ENCODE assay signal across 26 cellular contexts in the genomic region with DNA sequence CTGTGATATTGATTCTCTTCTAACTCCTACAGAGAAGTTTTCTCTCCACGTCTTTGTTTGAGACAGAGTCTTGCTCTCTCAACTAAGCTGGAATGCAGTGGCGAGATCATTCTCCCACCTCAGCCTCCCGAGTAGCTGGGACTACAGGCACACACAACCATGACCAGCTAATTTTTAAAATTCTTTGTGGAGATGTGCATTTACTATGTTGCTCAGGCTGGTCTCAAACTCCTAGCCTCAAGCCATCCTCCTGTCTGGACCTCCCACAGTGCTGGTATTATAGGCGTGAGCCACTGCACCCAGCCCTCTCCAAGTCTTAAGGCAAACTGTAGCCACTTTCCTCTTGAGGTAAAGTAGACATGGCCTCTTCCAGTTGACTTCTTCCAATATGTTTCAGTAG.
"Had no signal": no experiment of that assay in that cellular context is flagged by ENCODE, and none has a peak within 500 bp of the region (broad histone marks: within the 10 kb centered on the region; RNA-seq: fewer than 3 reads in every experiment).

No MANE protein-coding gene starts in this region.

- H3K36me3 ChIP-seq: WERI-Rb-1 had no signal

- H3K4me3 Mint-ChIP-seq: activated CD4-positive, alpha-beta memory T cell treated with anti-CD3 and anti-CD28 coated beads, Interleukin-2, amount 10 ng/mL, durations not matched to agents 7 days and 5 days; activated CD8-positive, alpha-beta memory T cell treated with anti-CD3 and anti-CD28 coated beads, Interleukin-2, amount 10 ng/mL, durations not matched to agents 7 days and 5 days; activated naive CD4-positive, alpha-beta T cell treated with anti-CD3 and anti-CD28 coated beads, Interleukin-2, amount 10 ng/mL, durations not matched to agents 7 days and 5 days; activated naive CD8-positive, alpha-beta T cell; activated naive CD8-positive, alpha-beta T cell treated with anti-CD3 and anti-CD28 coated beads, Interleukin-2, amount 50 U/mL, for 24 hours had no signal

- H3K4me3 ChIP-seq: K562, PC-9 had no signal

- DNase-seq: activated CD4-positive, alpha-beta memory T cell treated with anti-CD3 and anti-CD28 coated beads, Interleukin-2, amount 10 ng/mL, durations not matched to agents 7 days and 5 days; activated CD4-positive, alpha-beta T cell treated with anti-CD3 and anti-CD28 coated beads for 1 hour; activated CD4-positive, alpha-beta T cell treated with anti-CD3 and anti-CD28 coated beads for 48 hours; activated CD4-positive, CD25-positive, alpha-beta regulatory T cell; activated CD8-positive, alpha-beta memory T cell treated with anti-CD3 and anti-CD28 coated beads for 24 hours; activated CD8-positive, alpha-beta memory T cell treated with anti-CD3 and anti-CD28 coated beads, Interleukin-2, amount 10 ng/mL, durations not matched to agents 7 days and 5 days; activated CD8-positive, alpha-beta memory T cell treated with anti-CD3 and anti-CD28 coated beads, Interleukin-2, amount 50 U/mL, for 48 hours; activated effector memory CD4-positive, alpha-beta T cell treated with Interleukin-2 at 50 U/mL for 16 hours; activated naive CD4-positive, alpha-beta T cell treated with anti-CD3 and anti-CD28 coated beads, Interleukin-2, amount 10 ng/mL, durations not matched to agents 7 days and 5 days; activated naive CD8-positive, alpha-beta T cell treated with anti-CD3 and anti-CD28 coated beads, Interleukin-2, amount 50 U/mL, for 24 hours; activated T-cell treated with anti-CD3 and anti-CD28 coated beads, Interleukin-2, amount 50 U/mL, for 48 hours; anterior cingulate cortex; NCI-H1092 treated with DMSO at 0.1 percent for 48 hours; NCI-H1417 treated with DMSO at 0.1 percent for 48 hours; NCI-H187 treated with DMSO at 0.1 percent for 48 hours; NCI-H2081; NCI-H345; NCI-H524 treated with DMSO at 0.1 percent for 48 hours; PC-9; SIG-M5; T1000; WERI-Rb-1 had no signal

- ATAC-seq: activated CD8-positive, alpha-beta memory T cell treated with anti-CD3 and anti-CD28 coated beads, Interleukin-2, amount 10 ng/mL, durations not matched to agents 7 days and 5 days; activated naive CD8-positive, alpha-beta T cell treated with anti-CD3 and anti-CD28 coated beads, Interleukin-2, amount 50 U/mL, for 24 hours; K562; Right ventricle myocardium inferior had no signal

- H3K27ac ChIP-seq: PC-9, RWPE1, WERI-Rb-1 had no signal

- H3K36me3 Mint-ChIP-seq: activated naive CD4-positive, alpha-beta T cell treated with anti-CD3 and anti-CD28 coated beads, Interleukin-2, amount 10 ng/mL, durations not matched to agents 7 days and 5 days had no signal

- H2AFZ ChIP-seq: PC-9 had no signal

- H3K27me3 Mint-ChIP-seq: activated CD4-positive, alpha-beta memory T cell treated with anti-CD3 and anti-CD28 coated beads, Interleukin-2, amount 10 ng/mL, durations not matched to agents 7 days and 5 days; activated CD8-positive, alpha-beta memory T cell treated with anti-CD3 and anti-CD28 coated beads, Interleukin-2, amount 10 ng/mL, durations not matched to agents 7 days and 5 days; activated naive CD4-positive, alpha-beta T cell treated with anti-CD3 and anti-CD28 coated beads, Interleukin-2, amount 10 ng/mL, durations not matched to agents 7 days and 5 days; activated naive CD8-positive, alpha-beta T cell; activated naive CD8-positive, alpha-beta T cell treated with anti-CD3 and anti-CD28 coated beads, Interleukin-2, amount 50 U/mL, for 24 hours had no signal

- H3K27ac Mint-ChIP-seq: activated CD4-positive, alpha-beta memory T cell treated with anti-CD3 and anti-CD28 coated beads, Interleukin-2, amount 10 ng/mL, durations not matched to agents 7 days and 5 days; activated CD8-positive, alpha-beta memory T cell treated with anti-CD3 and anti-CD28 coated beads, Interleukin-2, amount 10 ng/mL, durations not matched to agents 7 days and 5 days; activated naive CD4-positive, alpha-beta T cell treated with anti-CD3 and anti-CD28 coated beads, Interleukin-2, amount 10 ng/mL, durations not matched to agents 7 days and 5 days; activated naive CD8-positive, alpha-beta T cell; activated naive CD8-positive, alpha-beta T cell treated with anti-CD3 and anti-CD28 coated beads, Interleukin-2, amount 50 U/mL, for 24 hours had no signal

- H3K4me1 Mint-ChIP-seq: activated CD4-positive, alpha-beta memory T cell treated with anti-CD3 and anti-CD28 coated beads, Interleukin-2, amount 10 ng/mL, durations not matched to agents 7 days and 5 days; activated CD8-positive, alpha-beta memory T cell treated with anti-CD3 and anti-CD28 coated beads, Interleukin-2, amount 10 ng/mL, durations not matched to agents 7 days and 5 days; activated naive CD4-positive, alpha-beta T cell treated with anti-CD3 and anti-CD28 coated beads, Interleukin-2, amount 10 ng/mL, durations not matched to agents 7 days and 5 days had no signal

- H3K4me2 ChIP-seq: PC-9 had no signal
